32 cellular contexts compared by ENCODE assay signal in genomic region chr1:77265180-77265579, GRCh38. TPM values are rescaled to one million over a fixed set of nuclear protein-coding genes. Genes with fewer than 3 reads are reported as not detected.
"Had no signal": no experiment of that assay in that cellular context is flagged by ENCODE, and none has a peak within 500 bp of the region (broad histone marks: within the 10 kb centered on the region; RNA-seq: fewer than 3 reads in every experiment).

No MANE protein-coding gene starts in this region.

- DNase-seq: activated CD4-positive, alpha-beta T cell treated with anti-CD3 and anti-CD28 coated beads, Interleukin-2, amount 10 ng/mL, durations not matched to agents 24 days and 14 days; activated CD4-positive, alpha-beta T cell treated with anti-CD3 and anti-CD28 coated beads, Interleukin-2, amount 50 U/mL, for 48 hours; activated CD8-positive, alpha-beta T cell treated with anti-CD3 and anti-CD28 coated beads, Interleukin-2, amount 10 ng/mL, durations not matched to agents 7 days and 5 days; activated gamma-delta T cell; activated naive CD4-positive, alpha-beta T cell treated with Interleukin-2 at 50 U/mL for 16 hours; activated naive CD8-positive, alpha-beta T cell treated with anti-CD3 and anti-CD28 coated beads, Interleukin-2, amount 10 ng/mL, durations not matched to agents 7 days and 5 days; activated T-cell treated with anti-CD3 and anti-CD28 coated beads, Interleukin-2, amount 50 U/mL, for 24 hours; amygdala; Karpas-422; NCI-H1105; NCI-H1417 treated with DMSO at 0.1 percent for 48 hours; NCI-H1694 treated with DMSO at 0.1 percent for 48 hours; NCI-H2029; NCI-H345; NCI-H524 treated with DMSO at 0.1 percent for 48 hours; NCI-H748 treated with DMSO at 0.1 percent for 48 hours; NK-92 treated with Interleukin-12 subunit alpha and Interleukin-12 subunit beta, amount 100 ng/mL, for 24 hours; PC-3; Peyer's patch; SIG-M5; T-cell; T-helper 17 cell; T-helper 9 cell; WERI-Rb-1 had no signal

- ATAC-seq: activated CD8-positive, alpha-beta T cell treated with anti-CD3 and anti-CD28 coated beads, Interleukin-2, amount 10 ng/mL, durations not matched to agents 7 days and 5 days; PC-3; Right ventricle myocardium inferior; SK-N-SH treated with all-trans-retinoic acid at 6 μM for 48 hours; T-cell; T-helper 17 cell had no signal

- H3K9me3 Mint-ChIP-seq: activated naive CD4-positive, alpha-beta T cell treated with anti-CD3 and anti-CD28 coated beads, Interleukin-2, amount 50 U/mL, for 24 hours; activated naive CD8-positive, alpha-beta T cell treated with anti-CD3 and anti-CD28 coated beads, Interleukin-2, amount 10 ng/mL, durations not matched to agents 7 days and 5 days; activated T-cell treated with anti-CD3 and anti-CD28 coated beads, Interleukin-2, amount 50 U/mL, for 24 hours; activated T-helper 2 cell treated with anti-CD3 and anti-CD28 coated beads, Interferon-gamma antibody, Interleukin-2, Interleukin-4, amounts not matched to agents 10 μg/mL and 5 μg/mL and 100 μg/mL, durations not matched to agents 14 hours and 24 hours and 36 hours had no signal

- H3K27ac ChIP-seq: ascending aorta, cardiac muscle cell, Peyer's patch, RWPE1, WERI-Rb-1 had no signal

- H3K27me3 Mint-ChIP-seq: activated CD4-positive, alpha-beta T cell treated with anti-CD3 and anti-CD28 coated beads, Interleukin-2, amount 10 ng/mL, durations not matched to agents 24 days and 14 days; activated naive CD4-positive, alpha-beta T cell treated with anti-CD3 and anti-CD28 coated beads, Interleukin-2, amount 50 U/mL, for 24 hours; activated naive CD8-positive, alpha-beta T cell treated with anti-CD3 and anti-CD28 coated beads, Interleukin-2, amount 10 ng/mL, durations not matched to agents 7 days and 5 days; activated T-cell treated with anti-CD3 and anti-CD28 coated beads, Interleukin-2, amount 50 U/mL, for 24 hours; T-cell had no signal

- H3K4me1 Mint-ChIP-seq: activated CD4-positive, alpha-beta T cell treated with anti-CD3 and anti-CD28 coated beads, Interleukin-2, amount 10 ng/mL, durations not matched to agents 24 days and 14 days; activated naive CD4-positive, alpha-beta T cell treated with anti-CD3 and anti-CD28 coated beads, Interleukin-2, amount 50 U/mL, for 24 hours; activated naive CD8-positive, alpha-beta T cell treated with anti-CD3 and anti-CD28 coated beads, Interleukin-2, amount 10 ng/mL, durations not matched to agents 7 days and 5 days; T-helper 17 cell had no signal

- H3K36me3 Mint-ChIP-seq: activated naive CD4-positive, alpha-beta T cell treated with anti-CD3 and anti-CD28 coated beads, Interleukin-2, amount 50 U/mL, for 24 hours; activated naive CD8-positive, alpha-beta T cell treated with anti-CD3 and anti-CD28 coated beads, Interleukin-2, amount 10 ng/mL, durations not matched to agents 7 days and 5 days; T-cell had no signal

- H3K4me3 Mint-ChIP-seq: activated CD4-positive, alpha-beta T cell treated with anti-CD3 and anti-CD28 coated beads, Interleukin-2, amount 10 ng/mL, durations not matched to agents 24 days and 14 days; activated CD8-positive, alpha-beta T cell treated with anti-CD3 and anti-CD28 coated beads, Interleukin-2, amount 10 ng/mL, durations not matched to agents 7 days and 5 days; activated naive CD4-positive, alpha-beta T cell treated with anti-CD3 and anti-CD28 coated beads, Interleukin-2, amount 50 U/mL, for 24 hours; activated naive CD8-positive, alpha-beta T cell treated with anti-CD3 and anti-CD28 coated beads, Interleukin-2, amount 10 ng/mL, durations not matched to agents 7 days and 5 days; activated T-cell treated with anti-CD3 and anti-CD28 coated beads, Interleukin-2, amount 50 U/mL, for 24 hours; T-cell; T-helper 17 cell had no signal

- H3K27ac Mint-ChIP-seq: activated CD4-positive, alpha-beta T cell treated with anti-CD3 and anti-CD28 coated beads, Interleukin-2, amount 10 ng/mL, durations not matched to agents 24 days and 14 days; activated CD8-positive, alpha-beta T cell treated with anti-CD3 and anti-CD28 coated beads, Interleukin-2, amount 10 ng/mL, durations not matched to agents 7 days and 5 days; activated naive CD4-positive, alpha-beta T cell treated with anti-CD3 and anti-CD28 coated beads, Interleukin-2, amount 50 U/mL, for 24 hours; activated naive CD8-positive, alpha-beta T cell treated with anti-CD3 and anti-CD28 coated beads, Interleukin-2, amount 10 ng/mL, durations not matched to agents 7 days and 5 days; activated T-cell treated with anti-CD3 and anti-CD28 coated beads, Interleukin-2, amount 50 U/mL, for 24 hours; activated T-helper 2 cell treated with anti-CD3 and anti-CD28 coated beads, Interferon-gamma antibody, Interleukin-2, Interleukin-4, amounts not matched to agents 10 μg/mL and 5 μg/mL and 100 μg/mL, durations not matched to agents 14 hours and 24 hours and 36 hours; T-cell; T-helper 17 cell had no signal

- H3K4me3 ChIP-seq: ascending aorta, cardiac muscle cell, Peyer's patch had no signal

RNA-seq across cellular contexts. Expression of gene AK5, which starts 16.6 kb away (rescaled TPM):
- total RNA-seq: activated T-helper 2 cell treated with anti-CD3 and anti-CD28 coated beads, Interferon-gamma antibody, Interleukin-2, Interleukin-4, amounts not matched to agents 10 μg/mL and 5 μg/mL and 100 μg/mL, durations not matched to agents 14 hours and 24 hours and 36 hours; ascending aorta; MCF 10A had no signal
